10 cellular contexts compared by ENCODE assay signal in the genomic region with DNA sequence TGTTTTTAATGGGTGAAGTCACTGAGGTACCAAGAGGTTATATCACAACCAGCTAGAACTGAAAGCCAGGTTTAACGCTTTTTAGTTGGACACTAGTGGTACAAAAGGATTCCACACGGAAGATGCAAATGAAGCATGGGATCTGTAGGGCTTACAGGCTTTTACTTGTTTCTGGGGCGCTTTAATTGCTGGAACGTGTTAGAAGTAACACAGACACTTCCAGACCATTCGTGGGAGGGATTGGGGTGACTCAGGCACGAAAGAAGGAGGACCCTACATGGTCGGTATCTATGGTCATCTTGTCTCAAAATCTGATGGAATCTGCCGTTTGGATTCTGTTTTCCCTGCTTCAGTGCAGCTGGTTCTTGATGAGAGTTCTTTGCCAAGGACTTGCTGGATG. TPM values are rescaled to one million over a fixed set of nuclear protein-coding genes. Genes with fewer than 3 reads are reported as not detected.
DNase-seq lines count a peak whose midpoint lies in the region; ATAC-seq lines count a peak whose summit lies in the region.
"Had no signal": no experiment of that assay in that cellular context is flagged by ENCODE, and none has a peak within 500 bp of the region (broad histone marks: within the 10 kb centered on the region; RNA-seq: fewer than 3 reads in every experiment).

No MANE protein-coding gene starts in this region.

- H3K27me3 Mint-ChIP-seq in activated CD4-positive, alpha-beta memory T cell treated with anti-CD3 and anti-CD28 coated beads, Interleukin-2, amount 10 ng/mL, durations not matched to agents 7 days and 5 days = peaks cover 4% of the 10 kb centered on the region
- peaks cover 8% of the 10 kb centered on the region for H3K27me3 Mint-ChIP-seq in stimulated activated naive CD8-positive, alpha-beta T cell treated with anti-CD3 and anti-CD28 coated beads, Interleukin-15, amount 100 ng/mL, for 72 hours

- H3K36me3 Mint-ChIP-seq in activated CD4-positive, alpha-beta memory T cell treated with anti-CD3 and anti-CD28 coated beads, Interleukin-2, amount 10 ng/mL, durations not matched to agents 7 days and 5 days (ENCODE audit: low read depth) = peaks cover 23% of the 10 kb centered on the region

- H3K4me1 Mint-ChIP-seq in activated CD4-positive, alpha-beta memory T cell treated with anti-CD3 and anti-CD28 coated beads, Interleukin-2, amount 10 ng/mL, durations not matched to agents 7 days and 5 days = peaks cover 30% of the 10 kb centered on the region
- peaks cover 31% of the 10 kb centered on the region for H3K4me1 Mint-ChIP-seq in stimulated activated naive CD8-positive, alpha-beta T cell treated with anti-CD3 and anti-CD28 coated beads, Interleukin-15, amount 100 ng/mL, for 72 hours

- no peaks in the 10 kb centered on the region for H3K9me3 Mint-ChIP-seq in activated CD4-positive, alpha-beta memory T cell treated with anti-CD3 and anti-CD28 coated beads, Interleukin-2, amount 10 ng/mL, durations not matched to agents 7 days and 5 days
- H3K9me3 Mint-ChIP-seq in stimulated activated naive CD8-positive, alpha-beta T cell treated with anti-CD3 and anti-CD28 coated beads, Interleukin-15, amount 100 ng/mL, for 72 hours = no peaks in the 10 kb centered on the region

- DNase-seq in activated CD4-positive, CD25-positive, alpha-beta regulatory T cell treated with anti-CD3 and anti-CD28 coated beads, Interleukin-2, amount 50 U/mL, for 72 hours = peak; percentile 4
- DNase-seq in activated CD4-positive, alpha-beta memory T cell treated with anti-CD3 and anti-CD28 coated beads, Interleukin-2, amount 10 ng/mL, durations not matched to agents 7 days and 5 days = no peak
- DNase-seq in stimulated activated naive CD8-positive, alpha-beta T cell treated with anti-CD3 and anti-CD28 coated beads, Interleukin-15, amount 100 ng/mL, for 72 hours = no peak
- no peak for DNase-seq in left colon
- DNase-seq: AML-193, KG1 had no signal

- H3K27me3 ChIP-seq in iPS-18a (ENCODE audit: control insufficient read depth, insufficient read depth, low read length) = peaks cover 13% of the 10 kb centered on the region

- H3K4me3 Mint-ChIP-seq in activated CD4-positive, alpha-beta memory T cell treated with anti-CD3 and anti-CD28 coated beads, Interleukin-2, amount 10 ng/mL, durations not matched to agents 7 days and 5 days = peak overlapping the region; percentile 84
- H3K4me3 Mint-ChIP-seq in stimulated activated naive CD8-positive, alpha-beta T cell treated with anti-CD3 and anti-CD28 coated beads, Interleukin-15, amount 100 ng/mL, for 72 hours = peak overlapping the region; percentile 85 to 93

- peaks cover 20% of the 10 kb centered on the region for H3K36me3 ChIP-seq in iPS-18a (ENCODE audit: control insufficient read depth, low read depth, low read length)

- H3K4me1 ChIP-seq in iPS-18a (ENCODE audit: control insufficient read depth, low read depth, low read length) = peaks cover 3% of the 10 kb centered on the region

- CTCF ChIA-PET in activated CD4-positive, alpha-beta memory T cell treated with anti-CD3 and anti-CD28 coated beads, Interleukin-2, amount 10 ng/mL, durations not matched to agents 7 days and 5 days (lab: Charles Lee) = interaction anchor here (1.0 to 1.4 kb wide), 5 partner anchors 8 to 182 kb away, joined by 3 to 8 read pairs (median 4); no protein-coding TSS in a partner anchor

- ATAC-seq in activated CD4-positive, CD25-positive, alpha-beta regulatory T cell treated with anti-CD3 and anti-CD28 coated beads, Interleukin-2, amount 50 U/mL, for 24 hours = no peak
- no peak for ATAC-seq in stimulated activated naive CD8-positive, alpha-beta T cell treated with anti-CD3 and anti-CD28 coated beads, Interleukin-15, amount 100 ng/mL, for 72 hours
- ATAC-seq in left colon = no peak
- ATAC-seq in GM21529 (IDR thresholded peaks at IDR 0.05; ENCODE audit: unreplicated experiment) = no peak
- ATAC-seq in GM21390 (IDR thresholded peaks at IDR 0.05; ENCODE audit: unreplicated experiment) = no peak

- H3K27ac Mint-ChIP-seq in activated CD4-positive, alpha-beta memory T cell treated with anti-CD3 and anti-CD28 coated beads, Interleukin-2, amount 10 ng/mL, durations not matched to agents 7 days and 5 days = no peak overlapping the region
- peak overlapping the region; percentile 78 to 96 for H3K27ac Mint-ChIP-seq in stimulated activated naive CD8-positive, alpha-beta T cell treated with anti-CD3 and anti-CD28 coated beads, Interleukin-15, amount 100 ng/mL, for 72 hours

- no peak overlapping the region for H3K27ac ChIP-seq in iPS-18a (ENCODE audit: low read length)

- no peaks in the 10 kb centered on the region for H3K9me3 ChIP-seq in iPS-18a (ENCODE audit: control insufficient read depth, low read depth, low read length)

- H3K9ac ChIP-seq in iPS-18a (ENCODE audit: low read length) = peak overlapping the region; percentile 74

- intact Hi-C loops in left colon (cut with DNase I, micrococcal nuclease) = no loop called here

- H3K4me3 ChIP-seq in iPS-18a (ENCODE audit: low read length) = peak overlapping the region; percentile 92

- POLR2A ChIA-PET in activated CD4-positive, alpha-beta memory T cell treated with anti-CD3 and anti-CD28 coated beads, Interleukin-2, amount 10 ng/mL, durations not matched to agents 7 days and 5 days (lab: Charles Lee) = interaction anchor here (0.8 to 1.7 kb wide), 7 partner anchors 13 to 288 kb away, joined by 3 to 6 read pairs (median 4); a partner anchor contains a TSS

RNA-seq across cellular contexts. Expression of a gene that starts 1.0 kb away (rescaled TPM):
- 10 to 100 TPM; 59.1 to 60.9 TPM for total RNA-seq in activated CD4-positive, alpha-beta memory T cell treated with anti-CD3 and anti-CD28 coated beads, Interleukin-2, amount 10 ng/mL, durations not matched to agents 7 days and 5 days
- 10 to 100 TPM; 84.8 to 86.9 TPM for total RNA-seq in left colon

RNA-seq across cellular contexts. Expression of a gene that starts 12.6 kb away (rescaled TPM):
- total RNA-seq in activated CD4-positive, alpha-beta memory T cell treated with anti-CD3 and anti-CD28 coated beads, Interleukin-2, amount 10 ng/mL, durations not matched to agents 7 days and 5 days = not detected
- total RNA-seq in left colon = under 1 TPM; 0.15 to 0.22 TPM
